In genomic region chr1:32224285-32224684, GRCh38 we compare ENCODE assay signal across 10 cellular contexts. TPM values are rescaled to one million over a fixed set of nuclear protein-coding genes. Genes with fewer than 3 reads are reported as not detected.
DNase-seq lines count a peak whose midpoint lies in the region; ATAC-seq, FAIRE-seq and TF ChIP-seq lines count a peak whose summit lies in the region.
"Had no signal": no experiment of that assay in that cellular context is flagged by ENCODE, and none has a peak within 500 bp of the region (broad histone marks: within the 10 kb centered on the region; RNA-seq: fewer than 3 reads in every experiment).

No MANE protein-coding gene starts in this region.

- H3K27ac Mint-ChIP-seq in stimulated activated naive CD8-positive, alpha-beta T cell treated with anti-CD3 and anti-CD28 coated beads, Interleukin-15, Interleukin-2, amounts not matched to agents 100 ng/mL and 50 ng/mL, for 24 hours, result peak overlapping the region; percentile 65
- H3K27ac Mint-ChIP-seq in endothelial cell (ENCODE audit: unreplicated experiment), result peak overlapping the region; percentile 89

- no peak for DNase-seq in stimulated activated naive CD8-positive, alpha-beta T cell treated with anti-CD3 and anti-CD28 coated beads, Interleukin-15, Interleukin-2, amounts not matched to agents 100 U/mL and 50 U/mL, for 24 hours
- DNase-seq in endothelial cell (ENCODE audit: low spot score), result no peak
- no peak for DNase-seq in SHP77 (lab: John Stamatoyannopoulos, UW)
- no peak for DNase-seq in NCI-H1436 (lab: John Stamatoyannopoulos, UW)
- no peak for DNase-seq in HTR-8/SVneo (ENCODE audit: insufficient read length, low spot score)
- DNase-seq: cortex of kidney, SW 1271 had no signal

- H3K9me3 Mint-ChIP-seq in stimulated activated naive CD8-positive, alpha-beta T cell treated with anti-CD3 and anti-CD28 coated beads, Interleukin-15, Interleukin-2, amounts not matched to agents 100 ng/mL and 50 ng/mL, for 24 hours, result no peaks in the 10 kb centered on the region
- no peaks in the 10 kb centered on the region for H3K9me3 Mint-ChIP-seq in endothelial cell (ENCODE audit: unreplicated experiment)

- peak overlapping the region; percentile 92 for H3K4me3 Mint-ChIP-seq in stimulated activated naive CD8-positive, alpha-beta T cell treated with anti-CD3 and anti-CD28 coated beads, Interleukin-15, Interleukin-2, amounts not matched to agents 100 ng/mL and 50 ng/mL, for 24 hours
- peak overlapping the region; percentile 79 for H3K4me3 Mint-ChIP-seq in endothelial cell (ENCODE audit: unreplicated experiment)

- peaks cover 38% of the 10 kb centered on the region for H3K4me1 Mint-ChIP-seq in stimulated activated naive CD8-positive, alpha-beta T cell treated with anti-CD3 and anti-CD28 coated beads, Interleukin-15, Interleukin-2, amounts not matched to agents 100 ng/mL and 50 ng/mL, for 24 hours (ENCODE audit: low read depth)
- H3K4me1 Mint-ChIP-seq in endothelial cell (ENCODE audit: unreplicated experiment), result peaks cover 16% of the 10 kb centered on the region

- no peaks in the 10 kb centered on the region for H3K27me3 Mint-ChIP-seq in stimulated activated naive CD8-positive, alpha-beta T cell treated with anti-CD3 and anti-CD28 coated beads, Interleukin-15, Interleukin-2, amounts not matched to agents 100 ng/mL and 50 ng/mL, for 24 hours
- peaks cover 4% of the 10 kb centered on the region for H3K27me3 Mint-ChIP-seq in endothelial cell (ENCODE audit: unreplicated experiment)

- H3K36me3 Mint-ChIP-seq in stimulated activated naive CD8-positive, alpha-beta T cell treated with anti-CD3 and anti-CD28 coated beads, Interleukin-15, Interleukin-2, amounts not matched to agents 100 ng/mL and 50 ng/mL, for 24 hours (ENCODE audit: low read depth), result peaks cover 56% of the 10 kb centered on the region
- H3K36me3 Mint-ChIP-seq in endothelial cell (ENCODE audit: low read depth, unreplicated experiment), result peaks cover 23% of the 10 kb centered on the region

- TF ChIP-seq CTCF in endothelial cell (IDR thresholded peaks at IDR 0.05; ENCODE audit: unreplicated experiment), result no peak

- FAIRE-seq in HTR-8/SVneo (lab: Jason Lieb, UNC), result no peak

- no peak for ATAC-seq in stimulated activated naive CD8-positive, alpha-beta T cell treated with anti-CD3 and anti-CD28 coated beads, Interleukin-15, Interleukin-2, amounts not matched to agents 100 U/mL and 50 U/mL, for 24 hours

RNA-seq across cellular contexts. Expression of gene EIF3I, which starts 2.1 kb away (rescaled TPM):
- 174 TPM for total RNA-seq in endothelial cell (ENCODE audit: unreplicated experiment)

RNA-seq across cellular contexts. Expression of gene TMEM234, which starts 2.1 kb away (rescaled TPM):
- 23.2 TPM for total RNA-seq in endothelial cell (ENCODE audit: unreplicated experiment)

RNA-seq across cellular contexts. Expression of gene DCDC2B, which starts 15.4 kb away (rescaled TPM):
- not detected for total RNA-seq in endothelial cell (ENCODE audit: unreplicated experiment)
- total RNA-seq: lower leg skin, renal cortical epithelial cell had no signal

RNA-seq across cellular contexts. Expression of gene IQCC, which starts 18.8 kb away (rescaled TPM):
- total RNA-seq in endothelial cell (ENCODE audit: unreplicated experiment), result 1.9 TPM

RNA-seq across cellular contexts. Expression of gene FAM167B, which starts 22.7 kb away (rescaled TPM):
- 1.4 TPM for total RNA-seq in endothelial cell (ENCODE audit: unreplicated experiment)
